8 cellular contexts compared by ENCODE assay signal in genomic region chr3:52220380-52221026, GRCh38. TPM values are rescaled to one million over a fixed set of nuclear protein-coding genes. Genes with fewer than 3 reads are reported as not detected.
DNase-seq lines count a peak whose midpoint lies in the region; ATAC-seq and TF ChIP-seq lines count a peak whose summit lies in the region.

No MANE protein-coding gene starts in this region.

- no peaks in the 10 kb centered on the region for H3K27me3 Mint-ChIP-seq in osteocyte (ENCODE audit: unreplicated experiment)

- no peak overlapping the region for H3K27ac Mint-ChIP-seq in osteocyte (ENCODE audit: unreplicated experiment)

- in situ Hi-C loops in SK-MEL-5 (cut with HindIII; ENCODE audit: low pct_unique_long_range_greater_than_20kb, low sequenced_read_pairs) = no loop called here

- peaks cover 11% of the 10 kb centered on the region for H3K4me1 Mint-ChIP-seq in osteocyte (ENCODE audit: unreplicated experiment)

- no peak overlapping the region for H3K4me3 Mint-ChIP-seq in osteocyte (ENCODE audit: unreplicated experiment)

- ATAC-seq in foreskin keratinocyte = peak; percentile 44
- no peak for ATAC-seq in thoracic aorta (ENCODE audit: insufficient number of reproducible peaks, low FRiP score, low read depth)

- H3K9me3 ChIP-seq in thoracic aorta = no peaks in the 10 kb centered on the region

- H3K27me3 ChIP-seq in foreskin keratinocyte (no peaks in the 10 kb centered on the region), thoracic aorta (replicated peaks; ENCODE audit: insufficient read depth) (no peaks in the 10 kb centered on the region)

- DNase-seq in NCI-H524 (lab: John Stamatoyannopoulos, UW) (peak; percentile 37 to 70), NCI-H524 treated with DMSO at 0.1 percent for 48 hours (lab: John Stamatoyannopoulos, UW) (no peak), LoVo (ENCODE audit: low spot score) (peak; percentile 78), SK-MEL-5 (ENCODE audit: low read depth, low spot score) (peak; percentile 83), activated gamma-delta T cell (lab: John Stamatoyannopoulos, UW) (peak; percentile 29), foreskin keratinocyte (peak in 1 of 2 donors; percentile 47), osteocyte (ENCODE audit: extremely low spot score, unreplicated experiment) (peak; percentile 94), thoracic aorta (ENCODE audit: low spot score) (peak; percentile 52)

- no peak overlapping the region for H3K27ac ChIP-seq in foreskin keratinocyte
- H3K27ac ChIP-seq in thoracic aorta = no peak overlapping the region

- no peaks in the 10 kb centered on the region for H3K36me3 ChIP-seq in thoracic aorta

- H3K36me3 Mint-ChIP-seq in osteocyte (ENCODE audit: unreplicated experiment) = peaks cover 4% of the 10 kb centered on the region

- H3K9me3 Mint-ChIP-seq in osteocyte (ENCODE audit: unreplicated experiment) = no peaks in the 10 kb centered on the region

- peaks cover 9% of the 10 kb centered on the region for H3K4me1 ChIP-seq in foreskin keratinocyte
- peaks cover 8 to 15% of the 10 kb centered on the region in 2 donors for H3K4me1 ChIP-seq in thoracic aorta (ENCODE audit: control insufficient read depth in 1 of 2, low read depth in 2 of 2)

- peak; percentile 92 for TF ChIP-seq CTCF in foreskin keratinocyte (conservative IDR thresholded peaks at IDR 0.05)
- TF ChIP-seq CTCF in osteocyte (IDR thresholded peaks at IDR 0.05) = peak; percentile 92
- peak; percentile 92 for TF ChIP-seq CTCF in thoracic aorta (IDR thresholded peaks at IDR 0.05)

- H3K4me3 ChIP-seq in thoracic aorta = no peak overlapping the region

RNA-seq across cellular contexts. Expression of gene TLR9, which starts 4.9 kb away (rescaled TPM):
- total RNA-seq in SK-MEL-5 (2014; rRNA removed; shearing (Covaris generic)) = not detected in 2 replicates
- not detected in 2 replicates for polyA plus RNA-seq in SK-MEL-5 (2015; cell fraction: cytosol; rRNA removed)
- not detected in 2 replicates for polyA plus RNA-seq in SK-MEL-5 (2015; cell fraction: nucleus; rRNA removed)
- total RNA-seq in foreskin keratinocyte = not detected in 2 replicates
- not detected in 2 replicates for polyA plus RNA-seq in foreskin keratinocyte
- total RNA-seq in osteocyte = not detected in 2 replicates
- total RNA-seq in thoracic aorta = not detected

RNA-seq across cellular contexts. Expression of gene TWF2, which starts 18.5 kb away (rescaled TPM):
- total RNA-seq in SK-MEL-5 (2014; rRNA removed; shearing (Covaris generic)) = 59.7 and 66.9 TPM in 2 replicates
- 127 and 137 TPM in 2 replicates for polyA plus RNA-seq in SK-MEL-5 (2015; cell fraction: cytosol; rRNA removed)
- 35.3 and 40.6 TPM in 2 replicates for polyA plus RNA-seq in SK-MEL-5 (2015; cell fraction: nucleus; rRNA removed)
- total RNA-seq in foreskin keratinocyte = 96.6 and 107 TPM in 2 replicates
- polyA plus RNA-seq in foreskin keratinocyte = 125 and 141 TPM in 2 replicates
- 55.8 and 58.6 TPM in 2 replicates for total RNA-seq in osteocyte
- total RNA-seq in thoracic aorta = 10 to 100 TPM; 52.2 to 69.2 TPM

RNA-seq across cellular contexts. Expression of gene ALAS1, which starts 22.5 kb away (rescaled TPM):
- total RNA-seq in SK-MEL-5 (2014; rRNA removed; shearing (Covaris generic)) = 98.8 and 103 TPM in 2 replicates
- 149 and 152 TPM in 2 replicates for polyA plus RNA-seq in SK-MEL-5 (2015; cell fraction: cytosol; rRNA removed)
- polyA plus RNA-seq in SK-MEL-5 (2015; cell fraction: nucleus; rRNA removed) = 36.8 and 46.7 TPM in 2 replicates
- total RNA-seq in foreskin keratinocyte (57.7 and 67.5 TPM in 2 replicates), osteocyte (34.8 and 36.2 TPM in 2 replicates), thoracic aorta (10 to 100 TPM; 28.4 to 33.3 TPM)
- 48.9 and 52.6 TPM in 2 replicates for polyA plus RNA-seq in foreskin keratinocyte

RNA-seq across cellular contexts. Expression of gene PPM1M, which starts 25.1 kb away (rescaled TPM):
- total RNA-seq in SK-MEL-5 (2014; rRNA removed; shearing (Covaris generic)) = 2.9 and 3.2 TPM in 2 replicates
- polyA plus RNA-seq in SK-MEL-5 (2015; cell fraction: cytosol; rRNA removed) = 4.8 and 6.1 TPM in 2 replicates
- polyA plus RNA-seq in SK-MEL-5 (2015; cell fraction: nucleus; rRNA removed) = 39.5 TPM in 2 replicates
- total RNA-seq in foreskin keratinocyte (9.2 and 9.8 TPM in 2 replicates), osteocyte (16.4 and 16.9 TPM in 2 replicates), thoracic aorta (10 to 100 TPM; 41.6 to 51.9 TPM)
- 11.0 and 11.3 TPM in 2 replicates for polyA plus RNA-seq in foreskin keratinocyte

RNA-seq across cellular contexts. Expression of gene WDR82, which starts 57.9 kb away (rescaled TPM):
- 42.4 and 44.2 TPM in 2 replicates for total RNA-seq in SK-MEL-5 (2014; rRNA removed; shearing (Covaris generic))
- polyA plus RNA-seq in SK-MEL-5 (2015; cell fraction: cytosol; rRNA removed) = 62.0 and 82.6 TPM in 2 replicates
- polyA plus RNA-seq in SK-MEL-5 (2015; cell fraction: nucleus; rRNA removed) = 21.0 and 21.3 TPM in 2 replicates
- total RNA-seq in foreskin keratinocyte = 70.1 and 73.6 TPM in 2 replicates
- 24.8 and 30.2 TPM in 2 replicates for polyA plus RNA-seq in foreskin keratinocyte
- 76.7 and 82.1 TPM in 2 replicates for total RNA-seq in osteocyte
- total RNA-seq in thoracic aorta = 10 to 100 TPM; 44.5 to 66.2 TPM
